Comparison of ENCODE assay signal across 24 cellular contexts in the genomic region with DNA sequence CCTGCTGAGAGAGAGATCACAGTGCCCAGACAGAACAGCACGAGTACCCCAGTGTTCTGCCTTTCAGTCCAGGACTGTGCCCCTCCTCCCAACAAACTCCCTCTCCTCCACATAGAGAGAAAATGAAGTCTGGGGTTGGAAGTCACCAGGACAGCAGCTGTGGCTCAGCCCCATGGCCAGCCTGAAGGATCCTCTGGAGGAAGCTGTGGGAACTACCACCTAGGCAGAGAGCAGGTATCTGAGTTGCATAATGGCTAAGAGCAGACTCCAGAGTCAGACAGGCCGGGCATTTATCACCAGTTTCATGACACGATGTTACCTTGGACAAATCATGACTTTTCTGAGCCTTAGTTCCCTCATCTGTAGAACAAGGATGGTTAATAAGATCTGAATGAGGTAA.
"Had no signal": no experiment of that assay in that cellular context is flagged by ENCODE, and none has a peak within 500 bp of the region (broad histone marks: within the 10 kb centered on the region; RNA-seq: fewer than 3 reads in every experiment).

No MANE protein-coding gene starts in this region.

- H3K4me3 ChIP-seq: ascending aorta, left lung, mucosa of descending colon, tibial nerve, vagina had no signal

- H3K27me3 Mint-ChIP-seq: activated naive CD4-positive, alpha-beta T cell treated with anti-CD3 and anti-CD28 coated beads, Interleukin-2, amount 50 U/mL, for 24 hours; dendritic cell treated with granulocyte-macrophage colony-stimulating factor and Interleukin-4, amounts not matched to agents 40 ng/mL and 50 ng/mL, for 4 days; naive B cell; T-cell had no signal

- H3K27ac ChIP-seq: ascending aorta, foreskin keratinocyte, left lung, vagina had no signal

- FAIRE-seq: bronchial epithelial cell, endothelial cell of umbilical vein, kidney had no signal

- DNase-seq: activated CD4-positive, alpha-beta T cell treated with anti-CD3 and anti-CD28 coated beads for 48 hours; activated CD4-positive, CD25-positive, alpha-beta regulatory T cell; activated gamma-delta T cell; effector CD8-positive, alpha-beta T cell; foreskin keratinocyte; hypothalamus; kidney; left lung; mucosa of descending colon; naive B cell; stimulated activated CD4-positive, alpha-beta T cell treated with anti-CD3 and anti-CD28 coated beads, Interleukin-2, amount 100 ng/mL, for 24 hours; stimulated activated naive CD8-positive, alpha-beta T cell treated with anti-CD3 and anti-CD28 coated beads, Interleukin-15, Interleukin-2, amounts not matched to agents 100 U/mL and 50 U/mL, for 24 hours; substantia nigra; T-cell; T-helper 9 cell had no signal

- H3K27me3 ChIP-seq: ascending aorta, foreskin keratinocyte, left lung, tibial nerve, vagina had no signal

- H3K9me3 Mint-ChIP-seq: activated naive CD4-positive, alpha-beta T cell treated with anti-CD3 and anti-CD28 coated beads, Interleukin-2, amount 50 U/mL, for 24 hours; dendritic cell treated with granulocyte-macrophage colony-stimulating factor and Interleukin-4, amounts not matched to agents 40 ng/mL and 50 ng/mL, for 4 days; naive B cell; neural crest cell; T-cell had no signal

- ATAC-seq: foreskin keratinocyte; left lung; mucosa of descending colon; stimulated activated naive CD8-positive, alpha-beta T cell treated with anti-CD3 and anti-CD28 coated beads, Interleukin-15, Interleukin-2, amounts not matched to agents 100 U/mL and 50 U/mL, for 24 hours; T-cell had no signal

- H3K9me3 ChIP-seq: ascending aorta, left lung, mucosa of descending colon, tibial nerve, vagina had no signal

- H3K36me3 ChIP-seq: ascending aorta, left lung, tibial nerve, vagina had no signal

- H3K4me3 Mint-ChIP-seq: activated naive CD4-positive, alpha-beta T cell treated with anti-CD3 and anti-CD28 coated beads, Interleukin-2, amount 50 U/mL, for 24 hours; dendritic cell treated with granulocyte-macrophage colony-stimulating factor and Interleukin-4, amounts not matched to agents 40 ng/mL and 50 ng/mL, for 4 days; naive B cell; neural crest cell; T-cell had no signal

- H3K27ac Mint-ChIP-seq: activated naive CD4-positive, alpha-beta T cell treated with anti-CD3 and anti-CD28 coated beads, Interleukin-2, amount 50 U/mL, for 24 hours; dendritic cell treated with granulocyte-macrophage colony-stimulating factor and Interleukin-4, amounts not matched to agents 40 ng/mL and 50 ng/mL, for 4 days; progenitor cell of endocrine pancreas; T-cell had no signal

- H3K36me3 Mint-ChIP-seq: activated naive CD4-positive, alpha-beta T cell treated with anti-CD3 and anti-CD28 coated beads, Interleukin-2, amount 50 U/mL, for 24 hours; naive B cell; T-cell had no signal
